Comparison of ENCODE assay signal across 8 cellular contexts in the genomic region with DNA sequence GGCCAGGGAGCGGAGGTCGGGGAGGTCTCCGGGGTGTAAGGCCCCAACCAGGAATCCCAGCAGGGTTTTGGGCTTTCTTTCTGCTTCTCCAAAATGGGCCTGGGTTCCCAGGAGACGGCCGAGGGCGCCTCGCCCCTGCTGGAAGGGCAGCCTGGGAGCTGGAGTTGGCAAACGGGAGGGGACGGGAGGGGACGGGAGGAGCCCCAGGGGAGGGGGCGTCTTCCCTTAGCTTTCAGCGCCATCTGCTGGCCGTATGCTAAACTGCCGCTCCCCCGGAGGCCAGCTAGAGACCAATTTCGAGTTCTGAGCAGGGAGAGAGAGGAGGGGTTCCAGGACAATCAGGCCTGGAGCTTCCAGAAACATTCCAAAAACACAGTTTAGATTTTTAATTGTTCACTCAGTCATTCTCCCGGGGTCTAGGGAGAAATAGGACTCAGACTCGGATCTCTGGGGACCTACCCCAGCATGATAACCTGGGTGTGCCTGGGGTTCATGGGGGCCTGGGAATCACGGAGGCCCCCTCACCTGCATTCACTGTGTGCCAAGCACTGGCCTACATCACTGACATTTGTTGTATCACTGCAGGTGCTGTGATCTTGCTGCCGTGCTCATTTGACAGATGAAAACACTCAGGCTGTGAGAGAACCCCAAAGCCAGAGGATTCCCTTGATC. TPM values are rescaled to one million over a fixed set of nuclear protein-coding genes. Genes with fewer than 3 reads are reported as not detected.
A peak's percentile ranks its signal among the peaks of the same experiment; 100 is the strongest.
DNase-seq lines count a peak whose midpoint lies in the region; ATAC-seq, FAIRE-seq and TF ChIP-seq lines count a peak whose summit lies in the region.

No MANE protein-coding gene starts in this region.

- no peak overlapping the region for H3K4me3 ChIP-seq in CD4-positive, alpha-beta memory T cell (ENCODE audit: low read length in 2 of 2)
- H3K4me3 ChIP-seq in endothelial cell of umbilical vein (replicated peaks in 1 of 3; ENCODE audit: insufficient read depth in 1 of 3, low read depth in 1 of 3, low read length in 3 of 3) = no peak overlapping the region

- no peaks in the 10 kb centered on the region for H4K20me1 ChIP-seq in endothelial cell of umbilical vein (replicated peaks; ENCODE audit: control insufficient read depth, extremely low read depth, insufficient read depth, low read length)

- TF ChIP-seq POLR2A in endothelial cell of umbilical vein (IDR thresholded peaks at IDR 0.05; ENCODE audit: low read depth, low read length) = no peak

- H3K36me3 Mint-ChIP-seq in CD4-positive, alpha-beta memory T cell = no peaks in the 10 kb centered on the region

- H3K9me3 ChIP-seq in CD4-positive, alpha-beta memory T cell (ENCODE audit: control insufficient read depth in 1 of 2, low read length in 2 of 2) = no peaks in the 10 kb centered on the region
- no peaks in the 10 kb centered on the region for H3K9me3 ChIP-seq in endothelial cell of umbilical vein (replicated peaks; ENCODE audit: control insufficient read depth, insufficient read depth, low read length)

- no peak overlapping the region for H3K9ac ChIP-seq in endothelial cell of umbilical vein (replicated peaks; ENCODE audit: extremely low read depth, insufficient read depth, low read length)

- TF ChIP-seq CTCF in endothelial cell of umbilical vein (IDR thresholded peaks at IDR 0.05; ENCODE audit: extremely low read depth in 1 of 2, insufficient read depth in 1 of 2, low read depth in 1 of 2, low read length in 2 of 2) = peak; percentile 78 to 90

- dilution Hi-C loops in endothelial cell of umbilical vein (cut with MboI; ENCODE audit: extremely low pct_ligation_motif_present, low sequenced_read_pairs) = no loop called here

- H3K27ac Mint-ChIP-seq in CD4-positive, alpha-beta memory T cell = no peak overlapping the region

- H2AFZ ChIP-seq in endothelial cell of umbilical vein (ENCODE audit: low read depth, low read length) = peak overlapping the region; percentile 50

- H3K4me1 Mint-ChIP-seq in CD4-positive, alpha-beta memory T cell = peaks cover 0 to 4% (median 2%) of the 10 kb centered on the region in 4 donors

- no peak overlapping the region for H3K4me2 ChIP-seq in endothelial cell of umbilical vein (ENCODE audit: insufficient read depth, low read length)

- no peaks in the 10 kb centered on the region for H3K36me3 ChIP-seq in CD4-positive, alpha-beta memory T cell (ENCODE audit: insufficient read depth, low read length)
- no peaks in the 10 kb centered on the region for H3K36me3 ChIP-seq in endothelial cell of umbilical vein (ENCODE audit: control insufficient read depth in 2 of 2, extremely low read depth in 1 of 2, insufficient read depth in 2 of 2, low read length in 2 of 2)

- H3K79me2 ChIP-seq in endothelial cell of umbilical vein (ENCODE audit: control insufficient read depth, insufficient read depth, low read length) = no peaks in the 10 kb centered on the region

- CTCF ChIA-PET in CD4-positive, alpha-beta memory T cell (lab: Charles Lee; ENCODE audit: partially characterized antibody) = interaction anchor here (0.6 to 12.8 kb wide), 21 partner anchors 8 to 91 kb away, joined by 3 to 587 read pairs (median 4); no protein-coding TSS in a partner anchor
- CTCF ChIA-PET in endothelial cell of umbilical vein (lab: Charles Lee) = interaction anchor here (0.6 to 11.4 kb wide), 44 partner anchors 9 to 646 kb away, joined by 3 to 675 read pairs (median 4); partner anchors contain the start of genes LMX1B and ZBTB43

- intact Hi-C loops in CD4-positive, alpha-beta memory T cell (cut with micrococcal nuclease) = loop anchor here (1.0 kb wide), 1 partner anchor 77 kb away; no protein-coding TSS in a partner anchor
- intact Hi-C loops in endothelial cell of umbilical vein (cut with micrococcal nuclease) = loop anchor here (1.0 kb wide), 3 partner anchors 77 to 281 kb away; no protein-coding TSS in a partner anchor

- FAIRE-seq in endothelial cell of umbilical vein (lab: Jason Lieb, UNC) = peak; percentile 81

- H3K27ac ChIP-seq in CD4-positive, alpha-beta memory T cell (ENCODE audit: low read depth, low read length) = no peak overlapping the region
- H3K27ac ChIP-seq in endothelial cell of umbilical vein (ENCODE audit: insufficient read depth, low read depth, low read length) = no peak overlapping the region

- POLR2A ChIA-PET in CD4-positive, alpha-beta memory T cell (lab: Charles Lee; ENCODE audit: partially characterized antibody) = interaction anchor here (1.8 to 3.1 kb wide), 2 partner anchors 59 to 76 kb away, joined by 11 to 40 read pairs; no protein-coding TSS in a partner anchor
- POLR2A ChIA-PET in endothelial cell of umbilical vein (lab: Charles Lee) = no interaction called here

- H3K27me3 ChIP-seq in CD4-positive, alpha-beta memory T cell (ENCODE audit: insufficient read depth, low read length) = no peaks in the 10 kb centered on the region
- peaks cover 4 to 5% of the 10 kb centered on the region in 2 experiments for H3K27me3 ChIP-seq in endothelial cell of umbilical vein (ENCODE audit: control insufficient read depth in 2 of 2, insufficient read depth in 2 of 2, low read length in 2 of 2)

- no peaks in the 10 kb centered on the region for H3K9me3 Mint-ChIP-seq in CD4-positive, alpha-beta memory T cell

- peaks cover 5% of the 10 kb centered on the region for H3K4me1 ChIP-seq in CD4-positive, alpha-beta memory T cell (ENCODE audit: insufficient read depth, low read length)
- no peaks in the 10 kb centered on the region for H3K4me1 ChIP-seq in endothelial cell of umbilical vein (ENCODE audit: control insufficient read depth, extremely low read depth, insufficient read depth, low read length)

- H3K4me3 Mint-ChIP-seq in CD4-positive, alpha-beta memory T cell = no peak overlapping the region

- BruUV-seq in endothelial cell of umbilical vein (replicated peaks; lab: Mats Ljungman, UMichigan) = no TSS peak

- DNase-seq in CD4-positive, alpha-beta memory T cell = peak; percentile 68 to 79 (median 76)
- DNase-seq in HS-5 (ENCODE audit: low read depth) (peak; percentile 13), NOMO-1 treated with dmso at 0.1 percent for 144 hours (lab: John Stamatoyannopoulos, UW; ENCODE audit: unreplicated experiment) (peak; percentile 43), endothelial cell of umbilical vein (ENCODE audit: low read depth, low spot score) (peak; percentile 69), myocyte (ENCODE audit: low read depth) (peak; percentile 83)
- DNase-seq in activated CD8-positive, alpha-beta memory T cell treated with anti-CD3 and anti-CD28 coated beads, Interleukin-2, amount 50 U/mL, for 1 hour (ENCODE audit: extremely low read depth) = peak; percentile 40
- peak; percentile 96 for DNase-seq in stimulated activated CD8-positive, alpha-beta memory T cell treated with anti-CD3 and anti-CD28 coated beads, Interleukin-4, amount 100 ng/mL, for 48 hours

- peaks cover 16 to 27% of the 10 kb centered on the region in 2 donors for H3K27me3 Mint-ChIP-seq in CD4-positive, alpha-beta memory T cell

- ATAC-seq in HG03460 (IDR thresholded peaks at IDR 0.05; ENCODE audit: unreplicated experiment) = no peak

- H3K9me1 ChIP-seq in endothelial cell of umbilical vein (replicated peaks; ENCODE audit: control insufficient read depth, extremely low read depth, insufficient read depth, low read length) = no peaks in the 10 kb centered on the region

TF ChIP-seq in endothelial cell of umbilical vein, 7 proteins besides CTCF, POLR2A, EP300 and RAD21:
- TF ChIP-seq, protein P1, sequence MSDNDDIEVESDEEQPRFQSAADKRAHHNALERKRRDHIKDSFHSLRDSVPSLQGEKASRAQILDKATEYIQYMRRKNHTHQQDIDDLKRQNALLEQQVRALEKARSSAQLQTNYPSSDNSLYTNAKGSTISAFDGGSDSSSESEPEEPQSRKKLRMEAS (IDR thresholded peaks at IDR 0.05; ENCODE audit: insufficient read depth, insufficient read length) = no peak
- TF ChIP-seq GATA2 (IDR thresholded peaks at IDR 0.05; ENCODE audit: insufficient read depth, insufficient read length, low read depth, low read length) (no peak), EZH2 (IDR thresholded peaks at IDR 0.05; ENCODE audit: borderline replicate concordance, low read depth, low read length, severe bottlenecking) (no peak), MYC (IDR thresholded peaks at IDR 0.05; ENCODE audit: low read depth, low read length) (no peak), POLR2AphosphoS5 (IDR thresholded peaks at IDR 0.05; ENCODE audit: insufficient read depth, low read depth, low read length) (no peak)

RNA-seq across cellular contexts. Expression of gene ZBTB43, which starts 23.0 kb away (rescaled TPM):
- 10 to 100 TPM; 19.9 to 22.7 TPM for total RNA-seq in CD4-positive, alpha-beta memory T cell
- polyA plus RNA-seq in CD4-positive, alpha-beta memory T cell = 10 to 100 TPM in 1 of 2 donors, 1 to 10 TPM in 1; 8.2 to 11.4 TPM
- total RNA-seq in endothelial cell of umbilical vein (9.0 and 14.2 TPM in 2 replicates), myocyte (40.8 and 42.7 TPM in 2 replicates)
- polyA plus RNA-seq in endothelial cell of umbilical vein = 3.2 and 19.2 TPM in 2 replicates
- polyA plus RNA-seq in endothelial cell of umbilical vein (2011; cell fraction: cytosol; rRNA removed) = 2.6 and 3.1 TPM in 2 replicates
- polyA plus RNA-seq in endothelial cell of umbilical vein (2011; cell fraction: nucleus; rRNA removed) = 6.9 and 7.4 TPM in 2 replicates
- 4.5 and 7.6 TPM in 2 replicates for polyA plus RNA-seq in endothelial cell of umbilical vein (2012)
- polyA minus RNA-seq in endothelial cell of umbilical vein = 9.1 and 9.7 TPM in 2 replicates
- polyA minus RNA-seq in endothelial cell of umbilical vein (2011; cell fraction: cytosol; rRNA and poly(A)+ RNA removed) = 11.4 TPM
- 4.6 and 6.8 TPM in 2 replicates for polyA minus RNA-seq in endothelial cell of umbilical vein (2011; cell fraction: nucleus; rRNA and poly(A)+ RNA removed)
- 18.8 TPM for polyA plus RNA-seq in myocyte (2012)

Comparison
In these comparisons a context has a peak if more than half of its experiments do, and no peak if none do; other contexts are left out.
1. DNase-seq: peak in every context shown above with its lines; median percentile 96 in stimulated activated CD8-positive, alpha-beta memory T cell treated with anti-CD3 and anti-CD28 coated beads, Interleukin-4, amount 100 ng/mL, for 48 hours; 83 in myocyte; 76 in CD4-positive, alpha-beta memory T cell; 69 in endothelial cell of umbilical vein; 43 in NOMO-1 treated with dmso at 0.1 percent for 144 hours; 40 in activated CD8-positive, alpha-beta memory T cell treated with anti-CD3 and anti-CD28 coated beads, Interleukin-2, amount 50 U/mL, for 1 hour; 13 in HS-5.